Comparison of ENCODE assay signal across 22 cellular contexts in the genomic region with DNA sequence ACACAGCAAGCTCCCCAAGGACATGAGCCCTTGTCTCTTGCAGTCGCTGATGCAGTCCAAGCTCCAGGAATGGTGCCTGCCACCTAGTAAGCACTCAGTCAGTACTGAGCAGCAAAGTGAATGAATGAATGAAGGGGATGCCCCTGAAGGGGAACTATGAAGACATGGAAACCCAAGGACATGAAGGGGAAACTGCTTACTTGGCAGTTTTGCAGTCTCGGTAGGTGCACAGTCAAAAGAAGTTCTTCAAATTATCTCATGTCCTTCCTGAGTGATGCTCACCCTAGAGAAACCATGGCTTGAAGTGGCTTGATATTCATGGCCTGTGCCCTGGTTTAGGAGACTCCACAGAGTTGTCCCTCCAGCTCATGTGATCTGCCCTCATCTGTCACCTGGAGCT.
DNase-seq lines count a peak whose midpoint lies in the region; ATAC-seq, FAIRE-seq and TF ChIP-seq lines count a peak whose summit lies in the region.
"Had no signal": no experiment of that assay in that cellular context is flagged by ENCODE, and none has a peak within 500 bp of the region (broad histone marks: within the 10 kb centered on the region; RNA-seq: fewer than 3 reads in every experiment).

No MANE protein-coding gene starts in this region.

- WGBS in HepG2 (ENCODE audit: low lambda C conversion rate), result 91% methylated on average over 2 of the region's 2 CpGs
- WGBS in right lobe of liver (ENCODE audit: insufficient coverage, low coverage, low lambda C conversion rate, missing lambda C conversion rate), result 60% methylated on average over 1 of the region's 2 CpGs

- no peak for TF ChIP-seq RAD21 in HepG2 (CRISPR knock-in tag; IDR thresholded peaks at IDR 0.05)

- TF ChIP-seq POLR2A in HepG2 (IDR thresholded peaks at IDR 0.05; ENCODE audit: insufficient read depth in 1 of 2, low read depth in 2 of 2, low read length in 2 of 2) (no peak), right lobe of liver (IDR thresholded peaks at IDR 0.05) (no peak)

- H3K27ac ChIP-seq in HepG2 (ENCODE audit: extremely low read length, insufficient read depth, low read length), result no peak overlapping the region
- no peak overlapping the region for H3K27ac ChIP-seq in right lobe of liver
- H3K27ac ChIP-seq: HL-60 had no signal

- peaks cover 3% of the 10 kb centered on the region for H3K27me3 Mint-ChIP-seq in WTC11 (ENCODE audit: low read depth)
- peaks cover 4% of the 10 kb centered on the region for H3K27me3 Mint-ChIP-seq in nephron progenitor cell (ENCODE audit: low read depth, poor library complexity)

- no peaks in the 10 kb centered on the region for H3K79me2 ChIP-seq in HepG2 (ENCODE audit: insufficient read depth, low read length)

- H2AFZ ChIP-seq in HepG2 (ENCODE audit: low read length), result no peak overlapping the region

- 0 out of 2 replicates have a peak, but pooled peaks cover 5% of the 10 kb centered on the region for H3K4me1 ChIP-seq in HepG2 (ENCODE audit: insufficient read depth, low read length)
- no peaks in the 10 kb centered on the region for H3K4me1 ChIP-seq in right lobe of liver
- H3K4me1 ChIP-seq: BE2C, Caco-2 had no signal

- TF ChIP-seq CTCF in HepG2 (CRISPR knock-in tag; IDR thresholded peaks at IDR 0.05) (no peak), right lobe of liver (IDR thresholded peaks at IDR 0.05) (no peak), WTC11 (IDR thresholded peaks at IDR 0.05) (no peak), nephron progenitor cell (IDR thresholded peaks at IDR 0.05) (no peak)

- H3K27me3 ChIP-seq in HepG2 (ENCODE audit: control insufficient read depth in 1 of 2, insufficient read depth in 2 of 2, low read length in 2 of 2) (peaks cover 2 to 4% of the 10 kb centered on the region in 2 experiments; a peak in 1 of 5 replicates), right lobe of liver (no peaks in the 10 kb centered on the region)
- H3K27me3 ChIP-seq: BE2C had no signal

- in situ Hi-C loops in HepG2 (cut with HindIII; ENCODE audit: extremely low pct_ligation_motif_present, low pct_unique_long_range_greater_than_20kb), result no loop called here

- no peaks in the 10 kb centered on the region for H3K36me3 ChIP-seq in HepG2 (replicated peaks in 1 of 2; ENCODE audit: control insufficient read depth in 1 of 2, insufficient read depth in 2 of 2, low read length in 2 of 2)
- no peaks in the 10 kb centered on the region for H3K36me3 ChIP-seq in right lobe of liver
- H3K36me3 ChIP-seq: BE2C had no signal

- H3K9me3 ChIP-seq in HepG2 (ENCODE audit: low read length) (peaks cover 10% of the 10 kb centered on the region), right lobe of liver (no peaks in the 10 kb centered on the region)
- H3K9me3 ChIP-seq: BE2C had no signal

- H4K20me1 ChIP-seq in HepG2 (ENCODE audit: insufficient read depth, low read length), result no peaks in the 10 kb centered on the region

- TF ChIP-seq EP300 in HepG2 (IDR thresholded peaks at IDR 0.05; ENCODE audit: low read depth in 2 of 2, low read length in 2 of 2) (no peak), HepG2 (CRISPR knock-in tag; IDR thresholded peaks at IDR 0.05; ENCODE audit: borderline replicate concordance) (no peak)

- H3K36me3 Mint-ChIP-seq in WTC11 (peaks cover 9% of the 10 kb centered on the region), nephron progenitor cell (ENCODE audit: low read depth) (no peaks in the 10 kb centered on the region)

- no peak overlapping the region for H3K4me3 ChIP-seq in HepG2 (replicated peaks in 1 of 3; ENCODE audit: insufficient read depth in 1 of 3, low read depth in 2 of 3, low read length in 3 of 3)
- no peak overlapping the region for H3K4me3 ChIP-seq in right lobe of liver

- H3K27ac Mint-ChIP-seq in WTC11 (no peak overlapping the region), nephron progenitor cell (peak overlapping the region; percentile 6)
- H3K27ac Mint-ChIP-seq: CD4-positive, alpha-beta T cell; IgD-negative memory B cell had no signal

- H3K4me3 Mint-ChIP-seq in WTC11 (no peak overlapping the region), nephron progenitor cell (no peak overlapping the region)
- H3K4me3 Mint-ChIP-seq: CD4-positive, alpha-beta T cell had no signal

- H3K9me3 Mint-ChIP-seq in WTC11, result peaks cover 10% of the 10 kb centered on the region
- H3K9me3 Mint-ChIP-seq in nephron progenitor cell, result peaks cover 9% of the 10 kb centered on the region
- H3K9me3 Mint-ChIP-seq: CD4-positive, alpha-beta T cell had no signal

- no peak for FAIRE-seq in HepG2 (lab: Jason Lieb, UNC)
- FAIRE-seq: D721Med, G401.6, GM12891, GM19239, H54 had no signal

- no peak for ATAC-seq in HepG2
- no peak for ATAC-seq in right lobe of liver
- no peak for ATAC-seq in WTC11
- ATAC-seq in GM19452 (IDR thresholded peaks at IDR 0.05; ENCODE audit: unreplicated experiment), result no peak

- intact Hi-C loops in HepG2 (cut with micrococcal nuclease; ENCODE audit: unreplicated experiment) (no loop called here), right lobe of liver (cut with DNase I) (no loop called here)

- no TSS peak for BruUV-seq in HepG2 (replicated peaks; lab: Mats Ljungman, UMichigan)

- CTCF ChIA-PET in HepG2 (lab: Yijun Ruan, JAX; ENCODE audit: low intra/inter-chr PET ratio, low total read pairs) (no interaction called here), WTC11 (lab: Charles Lee) (interaction anchor here (1.7 to 2.5 kb wide), 2 partner anchors 32 to 257 kb away, joined by 6 to 11 read pairs; no protein-coding TSS in a partner anchor)

- POLR2A ChIA-PET in HepG2 (lab: Yijun Ruan, JAX), result no interaction called here
- POLR2A ChIA-PET in WTC11 (lab: Charles Lee), result no interaction called here

- H3K4me1 Mint-ChIP-seq in WTC11, result peaks cover 15% of the 10 kb centered on the region
- H3K4me1 Mint-ChIP-seq in nephron progenitor cell, result peaks cover 5% of the 10 kb centered on the region
- H3K4me1 Mint-ChIP-seq: IgD-negative memory B cell had no signal

- no peak overlapping the region for H3K9ac ChIP-seq in HepG2 (ENCODE audit: insufficient read depth, low read depth, low read length)

- no peak overlapping the region for H3K4me2 ChIP-seq in HepG2 (ENCODE audit: low read depth, low read length)

- no peak for DNase-seq in HepG2 (ENCODE audit: low spot score)
- no peak for DNase-seq in right lobe of liver
- DNase-seq in WTC11 (ENCODE audit: low spot score), result no peak
- no peak for DNase-seq in nephron progenitor cell
- peak; percentile 22 for DNase-seq in retina
- no peak for DNase-seq in kidney glomerular epithelial cell (lab: John Stamatoyannopoulos, UW)
- DNase-seq in GOT3 (lab: John Stamatoyannopoulos, UW), result no peak
- DNase-seq: 8988T; BE2C; C1 segment of cervical spinal cord; Caco-2; CD4-positive, alpha-beta T cell; HCEC 1CT; KG1 had no signal

TF ChIP-seq in HepG2, 621 proteins besides CTCF, POLR2A, EP300 and RAD21 (continues in another document):
- TF ChIP-seq, protein P1, sequence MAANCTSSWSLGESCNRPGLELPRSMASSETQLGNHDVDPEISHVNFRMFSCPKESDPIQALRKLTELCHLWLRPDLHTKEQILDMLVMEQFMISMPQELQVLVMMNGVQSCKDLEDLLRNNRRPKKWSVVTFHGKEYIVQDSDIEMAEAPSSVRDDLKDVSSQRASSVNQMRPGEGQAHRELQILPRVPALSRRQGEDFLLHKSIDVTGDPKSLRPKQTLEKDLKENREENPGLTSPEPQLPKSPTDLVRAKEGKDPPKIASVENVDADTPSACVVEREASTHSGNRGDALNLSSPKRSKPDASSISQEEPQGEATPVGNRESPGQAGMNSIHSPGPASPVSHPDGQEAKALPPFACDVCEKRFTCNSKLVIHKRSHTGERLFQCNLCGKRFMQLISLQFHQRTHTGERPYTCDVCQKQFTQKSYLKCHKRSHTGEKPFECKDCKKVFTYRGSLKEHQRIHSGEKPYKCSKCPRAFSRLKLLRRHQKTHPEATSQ (CRISPR knock-in tag; IDR thresholded peaks at IDR 0.05; ENCODE audit: borderline replicate concordance), result no peak
- TF ChIP-seq ASH2L (IDR thresholded peaks at IDR 0.05; ENCODE audit: insufficient read length, low read depth, low read length), result no peak
- no peak for TF ChIP-seq ZZZ3 (CRISPR knock-in tag; IDR thresholded peaks at IDR 0.05; ENCODE audit: borderline replicate concordance)

TF ChIP-seq in WTC11, 78 proteins besides CTCF, POLR2A, EP300 and RAD21 (continues in another document):
- TF ChIP-seq USF2 (CRISPR knock-in tag; IDR thresholded peaks at IDR 0.05) (peak; percentile 49; the same call in 1 of the 2 replicates), ZSCAN18 (CRISPR knock-in tag; IDR thresholded peaks at IDR 0.05) (no peak), GABPB1 (CRISPR knock-in tag; IDR thresholded peaks at IDR 0.05) (no peak), PREB (CRISPR knock-in tag; IDR thresholded peaks at IDR 0.05; ENCODE audit: borderline replicate concordance) (no peak)

Comparison
In these comparisons a context has a peak if more than half of its experiments do, and no peak if none do; other contexts are left out.
1. Of the 50 proteins assayed by ChIP-seq in both HepG2 and WTC11: peak only in HepG2: none; only in WTC11: USF2; in both: none; in neither: 49.